In the genomic region with DNA sequence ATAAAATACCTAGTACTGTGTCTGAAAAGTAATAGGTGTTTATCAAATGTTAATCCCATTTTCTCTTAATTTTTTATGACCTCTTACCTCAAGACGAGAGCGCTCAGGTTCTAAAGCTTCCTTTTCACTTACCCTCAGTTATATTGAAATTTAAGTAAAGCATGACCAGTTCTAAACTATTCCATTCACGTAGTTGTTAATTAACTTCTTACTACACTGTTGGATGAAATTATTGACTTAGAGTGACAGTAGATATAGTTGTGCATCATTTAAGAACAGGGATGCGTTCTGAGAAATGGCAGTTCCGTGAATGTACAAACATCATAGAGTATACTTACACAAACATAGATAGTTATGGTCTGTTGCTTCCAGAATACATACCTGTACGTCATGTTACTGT, we compare ENCODE assay signal across 15 cellular contexts. TPM values are rescaled to one million over a fixed set of nuclear protein-coding genes. Genes with fewer than 3 reads are reported as not detected.
DNase-seq lines count a peak whose midpoint lies in the region; TF ChIP-seq lines count a peak whose summit lies in the region.
"Had no signal": no experiment of that assay in that cellular context is flagged by ENCODE, and none has a peak within 500 bp of the region (broad histone marks: within the 10 kb centered on the region; RNA-seq: fewer than 3 reads in every experiment).

No MANE protein-coding gene starts in this region.

- TF ChIP-seq POLR2A in stomach (IDR thresholded peaks at IDR 0.05) = no peak

- TF ChIP-seq EP300 in stomach (IDR thresholded peaks at IDR 0.05) = no peak

- intact Hi-C loops in stomach (cut with DNase I; ENCODE audit: low total_unique reads) = no loop called here

- H3K9me3 ChIP-seq in stomach = no peaks in the 10 kb centered on the region
- H3K9me3 ChIP-seq: BLaER1 treated with 17β-estradiol and CSF1 and Interleukin-3, amounts not matched to agents 10 nM and 100 nM had no signal

- 95 to 96% (median 96%) methylated on average over 6 of the region's 6 CpGs for WGBS in stomach, 5 donors

- no peaks in the 10 kb centered on the region for H3K27me3 Mint-ChIP-seq in osteocyte (ENCODE audit: unreplicated experiment)
- H3K27me3 Mint-ChIP-seq: CD4-positive, CD25-positive, alpha-beta regulatory T cell had no signal

- in situ Hi-C loops in ACHN (cut with HindIII; ENCODE audit: low pct_ligation_motif_present, low pct_unique_long_range_greater_than_20kb, low sequenced_read_pairs) (no loop called here), KBM-7 (cut with MboI; ENCODE audit: low pct_unique_long_range_greater_than_20kb, low sequenced_read_pairs) (no loop called here)

- TF ChIP-seq CTCF in epithelial cell of proximal tubule (conservative IDR thresholded peaks at IDR 0.05; ENCODE audit: low read depth, low read length) (no peak), osteocyte (IDR thresholded peaks at IDR 0.05) (no peak), stomach (IDR thresholded peaks at IDR 0.05) (no peak)

- no peaks in the 10 kb centered on the region for H3K4me1 ChIP-seq in stomach
- H3K4me1 ChIP-seq: BLaER1 treated with 17β-estradiol and CSF1 and Interleukin-3, amounts not matched to agents 10 nM and 100 nM had no signal

- peaks cover 19% of the 10 kb centered on the region for H3K36me3 Mint-ChIP-seq in osteocyte (ENCODE audit: unreplicated experiment)

- no peaks in the 10 kb centered on the region for H3K27me3 ChIP-seq in stomach
- H3K27me3 ChIP-seq: BLaER1 treated with 17β-estradiol and CSF1 and Interleukin-3, amounts not matched to agents 10 nM and 100 nM had no signal

- no peaks in the 10 kb centered on the region for H3K9me3 Mint-ChIP-seq in osteocyte (ENCODE audit: unreplicated experiment)
- H3K9me3 Mint-ChIP-seq: CD4-positive, CD25-positive, alpha-beta regulatory T cell had no signal

- DNase-seq in ACHN (peak; percentile 78), DMS53 treated with DMSO at 0.1 percent for 48 hours (lab: John Stamatoyannopoulos, UW; ENCODE audit: unreplicated experiment) (peak; percentile 63), epithelial cell of proximal tubule (ENCODE audit: low read depth) (peak; percentile 35), osteocyte (ENCODE audit: extremely low spot score, unreplicated experiment) (no peak), KBM-7 (no peak), NCI-H1048 (lab: John Stamatoyannopoulos, UW) (no peak), stomach (no peak)
- DNase-seq: 8988T; Calu3; CD4-positive, CD25-positive, alpha-beta regulatory T cell; DMS153; Kasumi-1 had no signal

- H3K36me3 ChIP-seq in stomach = peaks cover 6 to 53% (median 49%) of the 10 kb centered on the region in 4 donors

- H3K27ac ChIP-seq in stomach = no peak overlapping the region
- H3K27ac ChIP-seq: BLaER1 treated with 17β-estradiol and CSF1 and Interleukin-3, amounts not matched to agents 10 nM and 100 nM had no signal

- H3K4me3 Mint-ChIP-seq in osteocyte (ENCODE audit: unreplicated experiment) = no peak overlapping the region
- H3K4me3 Mint-ChIP-seq: CD4-positive, CD25-positive, alpha-beta regulatory T cell had no signal

- H3K4me1 Mint-ChIP-seq in osteocyte (ENCODE audit: unreplicated experiment) = peaks cover 54% of the 10 kb centered on the region

- H3K4me3 ChIP-seq in epithelial cell of proximal tubule (ENCODE audit: low read depth, low read length) (no peak overlapping the region), stomach (no peak overlapping the region)
- H3K4me3 ChIP-seq: BLaER1 treated with 17β-estradiol and CSF1 and Interleukin-3, amounts not matched to agents 10 nM and 100 nM; K562 had no signal

- H3K27ac Mint-ChIP-seq in osteocyte (ENCODE audit: unreplicated experiment) = peak overlapping the region; percentile 47

RNA-seq across cellular contexts. Expression of a gene that starts 20.1 kb away (rescaled TPM):
- total RNA-seq in epithelial cell of proximal tubule (not detected in 2 replicates), osteocyte (3.1 and 3.9 TPM in 2 replicates), stomach (10 to 100 TPM in 1 of 5 donors, 1 to 10 TPM in 2, under 1 TPM in 1, not detected in 1; 0.89 to 32.1 (median 4.7) TPM)
- polyA plus RNA-seq in stomach = under 1 TPM in 1 of 3 donors, not detected in 2; 0.35 TPM
- total RNA-seq: Calu3, H1, K562 had no signal
- polyA plus RNA-seq: H1, K562 had no signal

RNA-seq across cellular contexts. Expression of a gene that starts 53.5 kb away (rescaled TPM):
- total RNA-seq in epithelial cell of proximal tubule = 12.6 and 21.3 TPM in 2 replicates
- total RNA-seq in osteocyte = 178 and 204 TPM in 2 replicates
- total RNA-seq in stomach = 100 to 1,000 TPM in 1 of 5 donors, 10 to 100 TPM in 3, 1 to 10 TPM in 1; 4.6 to 114 (median 45.5) TPM
- 1 to 10 TPM; 4.5 to 4.9 (median 4.7) TPM for polyA plus RNA-seq in stomach

Comparison
In these comparisons a context has a peak if more than half of its experiments do, and no peak if none do; other contexts are left out.
1. DNase-seq: peak in ACHN (single experiment), DMS53 treated with DMSO at 0.1 percent for 48 hours (single experiment) and epithelial cell of proximal tubule (single experiment); none in osteocyte (single experiment), KBM-7 (single experiment), NCI-H1048 (single experiment) and stomach (single experiment).